8 cellular contexts compared by ENCODE assay signal in the genomic region with DNA sequence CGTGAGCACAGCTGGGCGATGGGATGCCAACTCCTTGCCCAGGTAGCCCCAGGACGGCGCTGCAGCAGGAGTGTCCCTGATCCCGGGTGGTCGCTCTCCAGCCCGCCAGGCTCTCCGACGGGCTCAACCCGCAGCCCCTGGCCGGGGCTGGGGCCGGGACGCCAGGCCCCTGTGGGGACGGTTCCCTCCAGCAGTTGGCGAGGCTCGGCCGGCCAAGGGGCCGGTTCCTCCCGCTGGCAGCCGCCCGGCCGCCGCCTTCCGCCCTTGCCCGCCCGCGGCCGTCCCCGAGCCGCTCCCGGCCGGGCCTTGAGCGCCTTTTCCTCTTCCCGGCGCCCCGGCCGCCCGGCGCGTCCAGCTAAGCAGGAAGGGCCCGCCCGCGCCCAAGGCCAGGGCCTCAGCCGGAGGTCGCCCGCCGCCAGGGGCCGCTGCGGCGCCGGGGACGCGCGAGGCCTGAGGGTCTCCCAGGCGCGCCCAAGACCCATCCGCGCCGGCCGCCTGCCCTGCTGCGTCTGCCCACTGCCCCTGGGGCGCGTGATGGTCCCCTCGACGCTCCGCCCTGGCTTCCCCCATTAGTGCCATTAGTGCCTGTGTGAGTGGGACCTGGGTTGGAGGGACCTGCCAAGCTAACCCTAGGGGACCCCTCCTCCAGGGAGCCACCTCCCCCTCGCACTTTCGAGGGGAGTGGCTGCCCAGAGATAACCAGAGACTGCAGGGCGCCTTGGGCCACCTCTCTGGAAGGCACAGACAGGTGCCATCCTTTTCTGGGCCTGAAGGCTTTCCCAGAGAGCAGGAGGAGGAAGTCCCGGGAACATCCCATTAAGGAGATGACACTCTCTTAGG.
DNase-seq lines count a peak whose midpoint lies in the region; ATAC-seq, FAIRE-seq and TF ChIP-seq lines count a peak whose summit lies in the region.

No MANE protein-coding gene starts in this region.

- RAD21 ChIA-PET in GM12878 (lab: Charles Lee; ENCODE audit: unreplicated experiment), result no interaction called here

- no peak for TF ChIP-seq EP300 in GM12878 (IDR thresholded peaks at IDR 0.05; ENCODE audit: borderline replicate concordance in 1 of 2, control insufficient read depth in 1 of 2, low read depth in 2 of 2, low read length in 2 of 2)

- ATAC-seq in GM12878 (peak; percentile 44; the same call in 2 of the 3 replicates), thoracic aorta (ENCODE audit: insufficient number of reproducible peaks, low FRiP score, low read depth) (no peak), GM21528 (IDR thresholded peaks at IDR 0.05; ENCODE audit: low FRiP score, unreplicated experiment) (no peak), HG02610 (IDR thresholded peaks at IDR 0.05; ENCODE audit: unreplicated experiment) (no peak)

- TF ChIP-seq CTCF in NB4 (IDR thresholded peaks at IDR 0.05; ENCODE audit: low read depth, low read length) (peak; percentile 0), GM12878 (IDR thresholded peaks at IDR 0.05 in 2 of 3, conservative IDR thresholded peaks at IDR 0.05 in 1 of 3; ENCODE audit: control insufficient read depth in 2 of 3, extremely low read depth in 1 of 3, insufficient read depth in 1 of 3, low read depth in 3 of 3, low read length in 3 of 3) (peak; percentile 11 to 23 (median 21); a peak in 3 of 6 replicates), thoracic aorta (IDR thresholded peaks at IDR 0.05) (no peak)

- TF ChIP-seq POLR2A in NB4 (IDR thresholded peaks at IDR 0.05; ENCODE audit: extremely low read depth, insufficient read length), result no peak
- no peak for TF ChIP-seq POLR2A in GM12878 (IDR thresholded peaks at IDR 0.05; ENCODE audit: low read depth, low read length)

- no peaks in the 10 kb centered on the region for H3K79me2 ChIP-seq in GM12878 (ENCODE audit: control insufficient read depth, insufficient read depth, low read length)

- H3K4me1 ChIP-seq in GM12878 (ENCODE audit: control insufficient read depth, insufficient read depth, low read length) (no peaks in the 10 kb centered on the region), thoracic aorta (ENCODE audit: control insufficient read depth in 1 of 2, low read depth in 2 of 2) (peaks cover 0 to 7% of the 10 kb centered on the region in 2 donors)

- in situ Hi-C loops in GM12878 (cut with MboI), result loop anchor here (5.0 kb wide), 1 partner anchor 232 kb away; no protein-coding TSS in a partner anchor

- FAIRE-seq in GM12878 (lab: Jason Lieb, UNC) (no peak), GM19239 (lab: Jason Lieb, UNC) (no peak)

- DNase-seq in Daoy (ENCODE audit: low read depth) (peak; percentile 59), NB4 (ENCODE audit: low read depth) (peak; percentile 53), GM12878 (ENCODE audit: low read depth, low spot score) (no peak), iris pigment epithelial cell (ENCODE audit: low read depth) (peak; percentile 29), thoracic aorta (ENCODE audit: low spot score) (no peak), GM19239 (ENCODE audit: insufficient read length, low spot score) (no peak)

- H3K9me3 ChIP-seq in GM12878 (replicated peaks; ENCODE audit: control insufficient read depth, insufficient read depth, low read length) (no peaks in the 10 kb centered on the region), thoracic aorta (no peaks in the 10 kb centered on the region)

- H4K20me1 ChIP-seq in GM12878 (ENCODE audit: control insufficient read depth, insufficient read depth), result no peaks in the 10 kb centered on the region

- H3K4me3 ChIP-seq in NB4 (ENCODE audit: low read depth, low read length) (no peak overlapping the region), GM12878 (no peak overlapping the region), thoracic aorta (peak overlapping the region; percentile 43)

- SMC1A ChIA-PET in GM12878 (lab: Charles Lee; ENCODE audit: uncharacterized antibody, unreplicated experiment), result interaction anchor here (0.6 to 0.8 kb wide), 2 partner anchors 131 to 231 kb away, joined by 3 read pairs; no protein-coding TSS in a partner anchor

- no peak overlapping the region for H3K4me2 ChIP-seq in GM12878 (ENCODE audit: control insufficient read depth, insufficient read depth)

- TF ChIP-seq RAD21 in GM12878 (IDR thresholded peaks at IDR 0.05; ENCODE audit: insufficient read depth, low read depth, low read length), result 0 out of 2 replicates have a peak, but pooled peaks have one; percentile 3

- no peak overlapping the region for H3K9ac ChIP-seq in GM12878 (ENCODE audit: control insufficient read depth, insufficient read depth, low read length)

- no peaks in the 10 kb centered on the region for H3K36me3 ChIP-seq in GM12878 (ENCODE audit: control insufficient read depth in 2 of 2, insufficient read depth in 2 of 2, low read length in 1 of 2)
- H3K36me3 ChIP-seq in thoracic aorta, result no peaks in the 10 kb centered on the region

- CTCF ChIA-PET in GM12878 (lab: Yijun Ruan, JAX), result interaction anchor here (2.2 to 4.6 kb wide), 2 partner anchors 10 to 231 kb away, joined by 8 to 57 read pairs; no protein-coding TSS in a partner anchor

- POLR2A ChIA-PET in GM12878 (lab: Charles Lee), result no interaction called here

- intact Hi-C loops in GM12878 (cut with micrococcal nuclease; ENCODE audit: unreplicated experiment), result no loop called here

- H2AFZ ChIP-seq in GM12878 (ENCODE audit: control insufficient read depth, low read depth, low read length), result no peak overlapping the region

- H3K27ac ChIP-seq in GM12878 (ENCODE audit: control insufficient read depth, insufficient read depth) (no peak overlapping the region), thoracic aorta (no peak overlapping the region)

- no TSS peak for BruUV-seq in GM12878 (replicated peaks; lab: Mats Ljungman, UMichigan)

- H3K27me3 ChIP-seq in GM12878 (replicated peaks in 1 of 2; ENCODE audit: control insufficient read depth in 2 of 2, insufficient read depth in 2 of 2, low read length in 1 of 2), result peaks cover 2 to 4% of the 10 kb centered on the region in 2 experiments; a peak in 2 of 4 replicates
- peaks cover 5% of the 10 kb centered on the region for H3K27me3 ChIP-seq in thoracic aorta (replicated peaks; ENCODE audit: insufficient read depth)

- 5% methylated on average over 70 of the region's 70 CpGs for WGBS in GM12878 (ENCODE audit: insufficient coverage, insufficient replicate concordance, low lambda C conversion rate, missing lambda C conversion rate)

TF ChIP-seq in GM12878, 131 proteins besides CTCF, POLR2A, EP300 and RAD21:
- TF ChIP-seq SREBF1 (IDR thresholded peaks at IDR 0.05; ENCODE audit: low read length) (no peak), CHD2 (IDR thresholded peaks at IDR 0.05; ENCODE audit: borderline replicate concordance, low read depth, low read length) (no peak), NBN (IDR thresholded peaks at IDR 0.05) (no peak), SPI1 (IDR thresholded peaks at IDR 0.05; ENCODE audit: borderline replicate concordance, insufficient read depth, low read depth, low read length) (no peak), ZNF687 (IDR thresholded peaks at IDR 0.05) (no peak), FOXM1 (IDR thresholded peaks at IDR 0.05; ENCODE audit: low read depth, low read length) (no peak), NR2C1 (IDR thresholded peaks at IDR 0.05) (no peak), NR2F1 (conservative IDR thresholded peaks at IDR 0.05) (no peak), SUZ12 (IDR thresholded peaks at IDR 0.05; ENCODE audit: unreplicated experiment) (no peak), SMAD5 (IDR thresholded peaks at IDR 0.05; ENCODE audit: low read depth) (no peak), IRF5 (IDR thresholded peaks at IDR 0.05; ENCODE audit: borderline replicate concordance) (no peak), RUNX3 (IDR thresholded peaks at IDR 0.05; ENCODE audit: low read length) (no peak), LARP7 (IDR thresholded peaks at IDR 0.05) (no peak), MTA3 (IDR thresholded peaks at IDR 0.05; ENCODE audit: borderline replicate concordance, low read length) (no peak), TARDBP (IDR thresholded peaks at IDR 0.05; ENCODE audit: borderline replicate concordance) (no peak), ZNF207 (IDR thresholded peaks at IDR 0.05; ENCODE audit: borderline replicate concordance) (no peak)

Comparison
In these comparisons a context has a peak if more than half of its experiments do, and no peak if none do; other contexts are left out.
1. DNase-seq: peak in Daoy (single experiment), NB4 (single experiment) and iris pigment epithelial cell (single experiment); none in GM12878 (single experiment), thoracic aorta (single experiment) and GM19239 (single experiment).